In genomic region chr7:150972094-150972493, GRCh38 we compare ENCODE assay signal across 15 cellular contexts. TPM values are rescaled to one million over a fixed set of nuclear protein-coding genes. Genes with fewer than 3 reads are reported as not detected.
DNase-seq lines count a peak whose midpoint lies in the region; ATAC-seq and TF ChIP-seq lines count a peak whose summit lies in the region.
"Had no signal": no experiment of that assay in that cellular context is flagged by ENCODE, and none has a peak within 500 bp of the region (broad histone marks: within the 10 kb centered on the region; RNA-seq: fewer than 3 reads in every experiment).

No MANE protein-coding gene starts in this region.

- H3K4me3 Mint-ChIP-seq in neural progenitor cell, result no peak overlapping the region
- H3K4me3 Mint-ChIP-seq: activated B cell treated with CpG ODN at 0.5 μM for 24 hours; activated T-helper 1 cell treated with anti-CD3 and anti-CD28 coated beads, Interleukin-12 subunit alpha, Interleukin-12 subunit beta, Interleukin-2, Interleukin-4 antibody, amounts not matched to agents 30 ng/mL and 10 ng/mL and 1 ng/mL, durations not matched to agents 14 hours and 24 hours and 36 hours had no signal

- H2AFZ ChIP-seq in neural progenitor cell (replicated peaks), result no peak overlapping the region

- intact Hi-C loops in cardiac septum (cut with DNase I) (loop anchor here (1.0 kb wide), 1 partner anchor 26 kb away; no protein-coding TSS in a partner anchor), vagina (cut with DNase I) (no loop called here)

- no peak for ATAC-seq in HG02678 (IDR thresholded peaks at IDR 0.05; ENCODE audit: unreplicated experiment)

- peaks cover 19% of the 10 kb centered on the region for H4K20me1 ChIP-seq in neural progenitor cell (ENCODE audit: low read depth)

- peaks cover 65% of the 10 kb centered on the region for H3K4me1 ChIP-seq in neural progenitor cell
- peaks cover 16% of the 10 kb centered on the region for H3K4me1 ChIP-seq in vagina

- H3K4me3 ChIP-seq in neural progenitor cell (no peak overlapping the region), WERI-Rb-1 (ENCODE audit: low read depth, low read length) (no peak overlapping the region), vagina (no peak overlapping the region)
- H3K4me3 ChIP-seq: tibial artery had no signal

- H3K9ac ChIP-seq in neural progenitor cell, result no peak overlapping the region

- H3K4me1 Mint-ChIP-seq in neural progenitor cell, result peaks cover 50% of the 10 kb centered on the region

- no peak overlapping the region for H3K27ac ChIP-seq in neural progenitor cell
- H3K27ac ChIP-seq in WERI-Rb-1, result no peak overlapping the region
- no peak overlapping the region for H3K27ac ChIP-seq in vagina
- H3K27ac ChIP-seq: tibial artery had no signal

- no peak overlapping the region for H3K27ac Mint-ChIP-seq in neural progenitor cell
- H3K27ac Mint-ChIP-seq: activated B cell treated with CpG ODN at 0.5 μM for 24 hours; activated T-helper 1 cell treated with anti-CD3 and anti-CD28 coated beads, Interleukin-12 subunit alpha, Interleukin-12 subunit beta, Interleukin-2, Interleukin-4 antibody, amounts not matched to agents 30 ng/mL and 10 ng/mL and 1 ng/mL, durations not matched to agents 14 hours and 24 hours and 36 hours had no signal

- peaks cover 14% of the 10 kb centered on the region for H3K27me3 Mint-ChIP-seq in neural progenitor cell (ENCODE audit: insufficient read depth, low read depth)

- H3K36me3 ChIP-seq in neural progenitor cell (no peaks in the 10 kb centered on the region), WERI-Rb-1 (peaks cover 32% of the 10 kb centered on the region), vagina (no peaks in the 10 kb centered on the region)
- H3K36me3 ChIP-seq: tibial artery had no signal

- H3K9me3 ChIP-seq in neural progenitor cell (ENCODE audit: low read depth) (no peaks in the 10 kb centered on the region), WERI-Rb-1 (ENCODE audit: severe bottlenecking) (no peaks in the 10 kb centered on the region), vagina (no peaks in the 10 kb centered on the region)
- H3K9me3 ChIP-seq: tibial artery had no signal

- DNase-seq in COLO668 (lab: John Stamatoyannopoulos, UW; ENCODE audit: unreplicated experiment) (peak; percentile 75), SHP77 (lab: John Stamatoyannopoulos, UW) (peak; percentile 34 to 60), cardiac septum (ENCODE audit: low spot score) (peak; percentile 91), neural progenitor cell (ENCODE audit: low spot score) (peak; percentile 47), iPS-NIHi11 (ENCODE audit: low spot score) (no peak), WERI-Rb-1 (no peak), vagina (ENCODE audit: extremely low spot score in 2 of 2) (no peak)
- DNase-seq: activated B cell treated with CpG ODN at 0.5 μM for 24 hours; AML-193; stimulated activated CD4-positive, alpha-beta T cell treated with anti-CD3 and anti-CD28 coated beads, Interleukin-4, amount 100 ng/mL, for 4 hours; tibial artery had no signal

- TF ChIP-seq CTCF in neural progenitor cell (IDR thresholded peaks at IDR 0.05), result no peak
- no peak for TF ChIP-seq CTCF in WERI-Rb-1 (IDR thresholded peaks at IDR 0.05; ENCODE audit: low read depth, low read length)
- no peak for TF ChIP-seq CTCF in vagina (IDR thresholded peaks at IDR 0.05)

- H3K27me3 ChIP-seq in neural progenitor cell (peaks cover 40% of the 10 kb centered on the region), WERI-Rb-1 (ENCODE audit: insufficient read depth, low read depth, severe bottlenecking) (no peaks in the 10 kb centered on the region), vagina (no peaks in the 10 kb centered on the region)

- TF ChIP-seq POLR2A in vagina (IDR thresholded peaks at IDR 0.05), result no peak

- H3K36me3 Mint-ChIP-seq in neural progenitor cell, result peaks cover 2% of the 10 kb centered on the region

- H3F3A ChIP-seq in neural progenitor cell (ENCODE audit: low read depth), result peaks cover 22% of the 10 kb centered on the region

- no peaks in the 10 kb centered on the region for H3K79me2 ChIP-seq in neural progenitor cell (ENCODE audit: low read depth)

- H3K9me3 Mint-ChIP-seq in neural progenitor cell, result no peaks in the 10 kb centered on the region
- H3K9me3 Mint-ChIP-seq: activated B cell treated with CpG ODN at 0.5 μM for 24 hours; activated T-helper 1 cell treated with anti-CD3 and anti-CD28 coated beads, Interleukin-12 subunit alpha, Interleukin-12 subunit beta, Interleukin-2, Interleukin-4 antibody, amounts not matched to agents 30 ng/mL and 10 ng/mL and 1 ng/mL, durations not matched to agents 14 hours and 24 hours and 36 hours had no signal

- peak overlapping the region; percentile 70 for H3K4me2 ChIP-seq in neural progenitor cell

RNA-seq across cellular contexts. Expression of gene KCNH2, which starts 6.0 kb away (rescaled TPM):
- 61.9 TPM for total RNA-seq in cardiac septum
- 2.6 and 11.1 TPM in 2 replicates for total RNA-seq in neural progenitor cell (ENCODE audit: low replicate concordance)
- total RNA-seq in vagina, result 6.4 TPM
- total RNA-seq: glomerular endothelial cell, RPMI7951 had no signal

RNA-seq across cellular contexts. Expression of gene NOS3, which starts 18.7 kb away (rescaled TPM):
- total RNA-seq in cardiac septum (26.5 TPM), neural progenitor cell (ENCODE audit: low replicate concordance) (1.3 and 11.0 TPM in 2 replicates), vagina (22.8 TPM)

RNA-seq across cellular contexts. Expression of gene ATG9B, which starts 52.2 kb away (rescaled TPM):
- total RNA-seq in cardiac septum, result 0.13 TPM
- 0.43 and 1.8 TPM in 2 replicates for total RNA-seq in neural progenitor cell (ENCODE audit: low replicate concordance)
- total RNA-seq in vagina, result 34.1 TPM
- total RNA-seq: glomerular endothelial cell had no signal

RNA-seq across cellular contexts. Expression of gene ABCB8, which starts 56.2 kb away (rescaled TPM):
- 28.5 TPM for total RNA-seq in cardiac septum
- total RNA-seq in neural progenitor cell (ENCODE audit: low replicate concordance), result 7.9 and 19.9 TPM in 2 replicates
- 38.3 TPM for total RNA-seq in vagina

Comparison
In these comparisons a context has a peak if more than half of its experiments do, and no peak if none do; other contexts are left out.
1. DNase-seq: peak in COLO668 (single experiment), SHP77 (2 of 2), cardiac septum (single experiment) and neural progenitor cell (single experiment); none in iPS-NIHi11 (single experiment), WERI-Rb-1 (single experiment) and vagina (0 of 2).
2. RNA of gene ATG9B, which starts 52.2 kb away (total RNA-seq): 34.1 TPM in vagina (single experiment); 0.43 to 1.8 TPM in neural progenitor cell and 0.13 TPM in cardiac septum (single experiment); every median in the first group is over 10 times any median in the second.